8 cellular contexts compared by ENCODE assay signal in the genomic region with DNA sequence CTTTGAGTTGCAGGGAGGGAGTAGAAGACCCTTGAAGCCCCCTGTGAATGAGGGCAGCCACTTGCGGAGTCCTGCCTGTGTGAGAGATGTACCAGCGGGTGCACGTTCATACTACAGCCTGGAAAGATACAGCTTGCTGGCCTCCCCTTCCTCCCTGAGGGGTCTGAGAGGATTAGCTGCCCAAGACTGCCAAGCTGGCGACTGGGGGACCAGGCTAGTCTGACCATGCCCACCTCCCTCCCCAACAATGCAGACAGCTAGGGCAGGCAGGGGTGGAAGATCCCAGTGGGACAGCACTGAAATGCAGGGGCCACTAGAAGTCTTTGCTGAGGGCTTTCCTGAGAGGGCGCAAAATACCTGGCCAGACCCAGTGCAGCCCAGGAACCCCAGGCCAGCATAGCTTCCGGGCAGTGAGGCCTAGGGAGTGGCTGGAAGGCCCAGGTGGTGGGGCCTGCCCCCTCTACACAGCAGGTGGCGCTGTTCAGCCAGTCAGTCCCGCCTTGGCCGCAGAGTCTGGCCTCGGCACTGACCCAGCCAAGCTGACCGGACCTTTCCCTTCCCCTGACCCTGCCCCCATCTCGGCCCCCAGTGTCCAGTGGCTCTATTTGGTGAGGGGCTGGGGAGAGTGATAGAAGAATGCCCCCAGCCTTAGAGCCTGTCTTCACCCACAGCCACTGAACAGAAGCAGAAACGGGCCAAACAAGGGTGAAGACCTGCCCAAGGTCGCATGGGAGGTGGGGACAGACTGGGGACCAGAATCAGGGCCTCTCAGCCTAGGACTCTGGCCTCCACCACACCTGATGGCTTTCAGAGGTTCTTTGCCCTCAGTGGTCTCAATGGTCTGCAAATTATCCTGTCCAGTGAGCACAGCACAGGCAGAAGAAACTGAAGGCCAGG. TPM values are rescaled to one million over a fixed set of nuclear protein-coding genes. Genes with fewer than 3 reads are reported as not detected.
DNase-seq lines count a peak whose midpoint lies in the region; ATAC-seq and TF ChIP-seq lines count a peak whose summit lies in the region.

No MANE protein-coding gene starts in this region.

- ATAC-seq in gastrocnemius medialis, result peak; percentile 61 to 89

- H3K27me3 ChIP-seq in HUES6 (ENCODE audit: control insufficient read depth, insufficient read depth, low read length), result peaks cover 11% of the 10 kb centered on the region
- H3K27me3 ChIP-seq in gastrocnemius medialis, result peaks cover 4 to 6% (median 5%) of the 10 kb centered on the region in 3 donors

- H3K36me3 ChIP-seq in HUES6 (ENCODE audit: control insufficient read depth, insufficient read depth, low read length) (no peaks in the 10 kb centered on the region), gastrocnemius medialis (no peaks in the 10 kb centered on the region)

- DNase-seq in activated gamma-delta T cell treated with Interleukin-2 at 50 U/mL for 16 hours (peak; percentile 37), activated gamma-delta T cell (lab: John Stamatoyannopoulos, UW) (no peak), SKM-1 treated with dmso at 0.1 percent for 144 hours (lab: John Stamatoyannopoulos, UW; ENCODE audit: unreplicated experiment) (peak; percentile 40), T47D (ENCODE audit: low read depth in 1 of 2, low spot score in 1 of 2) (peak; percentile 78 to 83), immature natural killer cell (peak; percentile 21 to 40 (median 35)), gastrocnemius medialis (peak; percentile 29 to 74), NCI-H446 (lab: John Stamatoyannopoulos, UW) (no peak)

- peaks cover 4 to 7% (median 6%) of the 10 kb centered on the region in 3 donors for H3K27me3 Mint-ChIP-seq in immature natural killer cell (ENCODE audit: low read depth in 3 of 3)

- H3K27ac ChIP-seq in HUES6 (ENCODE audit: low read depth, low read length) (no peak overlapping the region), gastrocnemius medialis (no peak overlapping the region)

- H3K9ac ChIP-seq in HUES6 (ENCODE audit: low read length), result peak overlapping the region; percentile 46

- peaks cover 0 to 6% of the 10 kb centered on the region in 2 donors for H3K4me1 Mint-ChIP-seq in immature natural killer cell

- no peak overlapping the region for H3K27ac Mint-ChIP-seq in immature natural killer cell

- no peak overlapping the region for H3K4me3 Mint-ChIP-seq in immature natural killer cell

- no peaks in the 10 kb centered on the region for H3K9me3 ChIP-seq in HUES6 (ENCODE audit: control insufficient read depth, insufficient read depth, low read depth, low read length)
- no peaks in the 10 kb centered on the region for H3K9me3 ChIP-seq in gastrocnemius medialis

- TF ChIP-seq POLR2A in gastrocnemius medialis (IDR thresholded peaks at IDR 0.05), result no peak

- H3K9me3 Mint-ChIP-seq in immature natural killer cell, result no peaks in the 10 kb centered on the region

- H3K4me3 ChIP-seq in HUES6 (ENCODE audit: low read depth, low read length), result no peak overlapping the region
- H3K4me3 ChIP-seq in gastrocnemius medialis, result no peak overlapping the region

- intact Hi-C loops in gastrocnemius medialis (cut with DNase I; ENCODE audit: low total_unique reads), result no loop called here

- in situ Hi-C loops in T47D (cut with HindIII; ENCODE audit: low pct_unique_long_range_greater_than_20kb, low sequenced_read_pairs), result no loop called here
- in situ Hi-C loops in gastrocnemius medialis (cut with MboI; ENCODE audit: low sequenced_read_pairs in 4 of 4), result no loop called here

- TF ChIP-seq CTCF in gastrocnemius medialis (IDR thresholded peaks at IDR 0.05 in 4 of 5, conservative IDR thresholded peaks at IDR 0.05 in 1 of 5), result peak; percentile 67 to 88 (median 80)

- H3K4me1 ChIP-seq in HUES6 (ENCODE audit: control insufficient read depth, insufficient read depth, low read length) (peaks cover 34% of the 10 kb centered on the region), gastrocnemius medialis (no peaks in the 10 kb centered on the region)

- no peaks in the 10 kb centered on the region for H3K36me3 Mint-ChIP-seq in immature natural killer cell

RNA-seq across cellular contexts. Expression of a gene that starts 4.8 kb away (rescaled TPM):
- polyA plus RNA-seq in immature natural killer cell, result 1 to 10 TPM in 1 of 3 donors, under 1 TPM in 1, not detected in 1; 0.43 to 2.4 TPM
- total RNA-seq in gastrocnemius medialis, result under 1 TPM in 1 of 4 donors, not detected in 3; 0.07 TPM

RNA-seq across cellular contexts. Expression of a gene that starts 44.8 kb away (rescaled TPM):
- polyA plus RNA-seq in immature natural killer cell, result 100 to 1,000 TPM; 160 to 274 (median 225) TPM
- total RNA-seq in gastrocnemius medialis, result 10 to 100 TPM; 36.5 to 51.8 (median 47.2) TPM

RNA-seq across cellular contexts. Expression of a gene that starts 45.1 kb away (rescaled TPM):
- 10 to 100 TPM; 20.3 to 31.3 (median 24.6) TPM for polyA plus RNA-seq in immature natural killer cell
- total RNA-seq in gastrocnemius medialis, result 10 to 100 TPM in 2 of 4 donors, 1 to 10 TPM in 2; 7.4 to 15.7 (median 9.5) TPM

Comparison
In these comparisons a context has a peak if more than half of its experiments do, and no peak if none do; other contexts are left out.
1. DNase-seq: peak in activated gamma-delta T cell treated with Interleukin-2 at 50 U/mL for 16 hours (single experiment), SKM-1 treated with dmso at 0.1 percent for 144 hours (single experiment), T47D (2 of 2), immature natural killer cell (3 of 3) and gastrocnemius medialis (2 of 2); none in activated gamma-delta T cell (single experiment) and NCI-H446 (0 of 2).